ENCODE assay signal across 1 cellular context in genomic region chr19:55270172-55270942, GRCh38.
A peak's percentile ranks its signal among the peaks of the same experiment; 100 is the strongest.
TF ChIP-seq lines count a peak whose summit lies in the region.

No MANE protein-coding gene starts in this region.

TF ChIP-seq in HepG2, 621 proteins besides CTCF, POLR2A, EP300 and RAD21:
- TF ChIP-seq NFRKB (IDR thresholded peaks at IDR 0.05) (no peak), ZSCAN31 (CRISPR knock-in tag; IDR thresholded peaks at IDR 0.05; ENCODE audit: low read depth) (no peak), TBL1XR1 (IDR thresholded peaks at IDR 0.05; ENCODE audit: borderline replicate concordance, low read length, partially characterized antibody) (no peak), DRAP1 (CRISPR knock-in tag; IDR thresholded peaks at IDR 0.05) (no peak), FOXA1 (IDR thresholded peaks at IDR 0.05) (peak; percentile 21; the same call in 1 of the 2 replicates), FOXA1 (CRISPR knock-in tag; IDR thresholded peaks at IDR 0.05) (no peak)
TF ChIP-seq in HepG2: peak in this region for 1.
